23 cellular contexts compared by ENCODE assay signal in the genomic region with DNA sequence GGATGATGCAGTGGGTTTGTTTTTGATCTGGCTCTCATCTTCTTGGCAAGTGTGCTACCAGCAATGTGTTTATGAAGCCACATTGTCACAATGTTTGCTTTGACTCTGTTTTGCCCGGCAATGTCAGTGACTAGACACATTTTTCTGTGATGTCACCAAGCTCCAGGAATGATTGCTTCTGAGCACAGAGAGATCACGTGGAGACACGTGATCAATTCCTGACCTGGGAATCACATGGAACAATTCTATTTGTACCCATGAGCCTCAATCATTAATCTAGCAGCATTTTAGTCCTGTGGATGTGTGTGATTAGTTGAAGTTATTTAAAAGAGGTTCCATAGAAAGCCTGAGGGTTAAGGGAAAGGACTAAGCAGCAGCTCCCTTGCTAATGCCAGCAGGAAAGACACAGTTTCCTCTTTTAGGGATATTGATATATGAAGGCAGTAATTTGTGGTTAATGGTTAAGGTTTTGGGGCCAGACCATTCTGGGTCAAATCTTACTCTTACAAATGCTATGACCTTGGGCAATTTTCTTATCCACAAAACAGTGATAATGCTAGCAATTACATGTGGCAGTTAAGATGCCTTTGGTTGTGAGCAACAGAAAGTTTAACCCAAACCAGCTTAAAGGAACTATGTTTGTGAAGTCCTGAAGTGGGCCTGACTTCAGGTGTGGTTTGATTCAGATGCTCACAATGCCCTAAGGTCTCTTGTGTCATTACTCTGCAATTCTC. TPM values are rescaled to one million over a fixed set of nuclear protein-coding genes. Genes with fewer than 3 reads are reported as not detected.
DNase-seq lines count a peak whose midpoint lies in the region; ATAC-seq, FAIRE-seq and TF ChIP-seq lines count a peak whose summit lies in the region.
"Had no signal": no experiment of that assay in that cellular context is flagged by ENCODE, and none has a peak within 500 bp of the region (broad histone marks: within the 10 kb centered on the region; RNA-seq: fewer than 3 reads in every experiment).

No MANE protein-coding gene starts in this region.

- no peak for FAIRE-seq in HepG2 (lab: Jason Lieb, UNC)
- FAIRE-seq: G401.6, GM18507, H1 had no signal

- TF ChIP-seq CTCF in Calu3 (IDR thresholded peaks at IDR 0.05; ENCODE audit: unreplicated experiment), result no peak
- TF ChIP-seq CTCF in WTC11 (IDR thresholded peaks at IDR 0.05), result no peak
- no peak for TF ChIP-seq CTCF in HepG2 (CRISPR knock-in tag; IDR thresholded peaks at IDR 0.05)
- no peak for TF ChIP-seq CTCF in left lung (IDR thresholded peaks at IDR 0.05)

- WGBS in GM23248 (ENCODE audit: low coverage in 1 of 2, low lambda C conversion rate in 2 of 2, missing lambda C conversion rate in 2 of 2), 2 experiments, result 26 to 38% methylated on average over 3 of the region's 3 CpGs
- WGBS in HepG2 (ENCODE audit: low lambda C conversion rate), result 0% methylated on average over 3 of the region's 3 CpGs

- H3K79me2 ChIP-seq in GM23248 (ENCODE audit: insufficient read depth) (no peaks in the 10 kb centered on the region), HepG2 (ENCODE audit: insufficient read depth, low read length) (no peaks in the 10 kb centered on the region)

- no peaks in the 10 kb centered on the region for H4K20me1 ChIP-seq in GM23248 (ENCODE audit: insufficient read depth)
- no peaks in the 10 kb centered on the region for H4K20me1 ChIP-seq in HepG2 (ENCODE audit: insufficient read depth, low read length)

- DNase-seq in Calu3 (peak; percentile 23), GM23248 (peak; percentile 40), WTC11 (ENCODE audit: low spot score) (no peak), HepG2 (ENCODE audit: low spot score) (peak; percentile 77), left lung (no peak)
- DNase-seq: CD4-positive, alpha-beta T cell; cerebellar nuclear complex; heart left ventricle; KBM-7; left ventricle myocardium superior; NCI-H1436 treated with DMSO at 0.1 percent for 48 hours; NCI-H526; Right ventricle myocardium superior; stimulated activated naive B cell treated with anti-CD40 and anti-IgM and Interleukin-4, amounts not matched to agents 10 μg/mL and 1 μg/mL and 100 μg/mL, for 72 hours had no signal

- TF ChIP-seq EP300 in HepG2 (IDR thresholded peaks at IDR 0.05; ENCODE audit: low read depth in 2 of 2, low read length in 2 of 2) (peak in 1 of 2 experiments; percentile 60; a peak in 1 of 4 replicates), HepG2 (CRISPR knock-in tag; IDR thresholded peaks at IDR 0.05; ENCODE audit: borderline replicate concordance) (peak; percentile 64; the same call in 1 of the 2 replicates)

- H3K9me2 ChIP-seq in GM23248 (ENCODE audit: insufficient read depth), result no peaks in the 10 kb centered on the region

- no peaks in the 10 kb centered on the region for H3K9me3 ChIP-seq in GM23248 (ENCODE audit: low read depth)
- no peaks in the 10 kb centered on the region for H3K9me3 ChIP-seq in HepG2 (ENCODE audit: low read length)
- no peaks in the 10 kb centered on the region for H3K9me3 ChIP-seq in left lung
- H3K9me3 ChIP-seq: heart left ventricle had no signal

- H3K27me3 ChIP-seq in GM23248 (replicated peaks; ENCODE audit: insufficient read depth), result no peaks in the 10 kb centered on the region
- no peaks in the 10 kb centered on the region for H3K27me3 ChIP-seq in HepG2 (ENCODE audit: control insufficient read depth in 1 of 2, insufficient read depth in 2 of 2, low read length in 2 of 2)
- H3K27me3 ChIP-seq in left lung, result no peaks in the 10 kb centered on the region
- H3K27me3 ChIP-seq: heart left ventricle had no signal

- peak overlapping the region; percentile 43 for H3K27ac Mint-ChIP-seq in Calu3 (ENCODE audit: unreplicated experiment)
- H3K27ac Mint-ChIP-seq in WTC11, result no peak overlapping the region
- H3K27ac Mint-ChIP-seq: activated naive CD8-positive, alpha-beta T cell; CD4-positive, alpha-beta T cell; stimulated activated naive B cell treated with anti-CD40 and anti-IgM and Interleukin-4, amounts not matched to agents 10 μg/mL and 1 μg/mL and 100 μg/mL, for 72 hours had no signal

- no peak overlapping the region for H3K4me3 ChIP-seq in GM23248
- no peak overlapping the region for H3K4me3 ChIP-seq in HepG2 (replicated peaks in 1 of 3; ENCODE audit: insufficient read depth in 1 of 3, low read depth in 2 of 3, low read length in 3 of 3)
- H3K4me3 ChIP-seq in left lung, result no peak overlapping the region
- H3K4me3 ChIP-seq: heart left ventricle had no signal

- no peak overlapping the region for H3K4me3 Mint-ChIP-seq in Calu3 (ENCODE audit: low read depth, unreplicated experiment)
- H3K4me3 Mint-ChIP-seq in WTC11, result no peak overlapping the region
- H3K4me3 Mint-ChIP-seq: activated naive CD8-positive, alpha-beta T cell; CD4-positive, alpha-beta T cell; stimulated activated naive B cell treated with anti-CD40 and anti-IgM and Interleukin-4, amounts not matched to agents 10 μg/mL and 1 μg/mL and 100 μg/mL, for 72 hours had no signal

- H3K4me2 ChIP-seq in GM23248 (ENCODE audit: unreplicated experiment) (no peak overlapping the region), HepG2 (ENCODE audit: low read depth, low read length) (peak overlapping the region; percentile 21; the same call in 1 of the 2 replicates)

- BruUV-seq in Calu3 (replicated peaks; lab: Mats Ljungman, UMichigan) (no TSS peak), HepG2 (replicated peaks; lab: Mats Ljungman, UMichigan) (no TSS peak)

- peak overlapping the region; percentile 3; the same call in 1 of the 2 replicates for H2AFZ ChIP-seq in GM23248
- no peak overlapping the region for H2AFZ ChIP-seq in HepG2 (ENCODE audit: low read length)

- peaks cover 32% of the 10 kb centered on the region for H3K4me1 Mint-ChIP-seq in Calu3 (ENCODE audit: low read depth, unreplicated experiment)
- H3K4me1 Mint-ChIP-seq in WTC11, result peaks cover 30% of the 10 kb centered on the region

- H3K27me3 Mint-ChIP-seq in Calu3 (ENCODE audit: unreplicated experiment), result no peaks in the 10 kb centered on the region
- no peaks in the 10 kb centered on the region for H3K27me3 Mint-ChIP-seq in WTC11 (ENCODE audit: low read depth)
- H3K27me3 Mint-ChIP-seq: CD4-positive, alpha-beta T cell; stimulated activated naive B cell treated with anti-CD40 and anti-IgM and Interleukin-4, amounts not matched to agents 10 μg/mL and 1 μg/mL and 100 μg/mL, for 72 hours had no signal

- no peak for TF ChIP-seq POLR2A in HepG2 (IDR thresholded peaks at IDR 0.05; ENCODE audit: insufficient read depth in 1 of 2, low read depth in 2 of 2, low read length in 2 of 2)

- no peak overlapping the region for H3K9ac ChIP-seq in GM23248
- no peak overlapping the region for H3K9ac ChIP-seq in HepG2 (ENCODE audit: insufficient read depth, low read depth, low read length)

- H3K9me3 Mint-ChIP-seq in Calu3 (ENCODE audit: low read depth, unreplicated experiment) (no peaks in the 10 kb centered on the region), WTC11 (no peaks in the 10 kb centered on the region)
- H3K9me3 Mint-ChIP-seq: CD4-positive, alpha-beta T cell; stimulated activated naive B cell treated with anti-CD40 and anti-IgM and Interleukin-4, amounts not matched to agents 10 μg/mL and 1 μg/mL and 100 μg/mL, for 72 hours had no signal

- no peak for TF ChIP-seq RAD21 in HepG2 (CRISPR knock-in tag; IDR thresholded peaks at IDR 0.05)

- H3K36me3 Mint-ChIP-seq in Calu3 (ENCODE audit: insufficient read depth, unreplicated experiment) (peaks cover 4% of the 10 kb centered on the region), WTC11 (no peaks in the 10 kb centered on the region)
- H3K36me3 Mint-ChIP-seq: activated naive CD8-positive, alpha-beta T cell; stimulated activated naive B cell treated with anti-CD40 and anti-IgM and Interleukin-4, amounts not matched to agents 10 μg/mL and 1 μg/mL and 100 μg/mL, for 72 hours had no signal

- intact Hi-C loops in Calu3 (cut with micrococcal nuclease; ENCODE audit: unreplicated experiment) (loop anchor here (1.0 to 5.0 kb wide), 2 partner anchors 186 to 269 kb away; partner anchors contain the start of gene SUCO), HepG2 (cut with micrococcal nuclease; ENCODE audit: unreplicated experiment) (no loop called here), left lung (cut with DNase I) (loop anchor here in 1 of 2 donors (10.0 kb wide), 1 partner anchor 263 kb away; no protein-coding TSS in a partner anchor)

- peaks cover 4% of the 10 kb centered on the region; the same call in 1 of the 2 replicates for H3F3A ChIP-seq in GM23248 (ENCODE audit: insufficient read depth)

- H3K27ac ChIP-seq in GM23248 (no peak overlapping the region), HepG2 (ENCODE audit: extremely low read length, insufficient read depth, low read length) (no peak overlapping the region), left lung (no peak overlapping the region)
- H3K27ac ChIP-seq: heart left ventricle had no signal

- H3K4me1 ChIP-seq in GM23248 (ENCODE audit: insufficient read depth) (no peaks in the 10 kb centered on the region), HepG2 (ENCODE audit: insufficient read depth, low read length) (peaks cover 25% of the 10 kb centered on the region), left lung (no peaks in the 10 kb centered on the region)

- CTCF ChIA-PET in Calu3 (lab: Charles Lee) (interaction anchor here (0.7 to 1.2 kb wide), 4 partner anchors 108 to 631 kb away, joined by 3 to 9 read pairs (median 4); partner anchors contain the start of gene PIGC), WTC11 (lab: Charles Lee) (interaction anchor here (0.7 to 1.6 kb wide), 4 partner anchors 8 to 274 kb away, joined by 3 to 6 read pairs (median 3); partner anchors contain the start of gene PIGC), HepG2 (lab: Yijun Ruan, JAX; ENCODE audit: low intra/inter-chr PET ratio, low total read pairs) (interaction anchor here (2.4 kb wide), 1 partner anchor 288 kb away, joined by 19 read pairs; no protein-coding TSS in a partner anchor)

- in situ Hi-C loops in GM23248 (cut with MboI), result loop anchor here (25.0 kb wide), 1 partner anchor 706 kb away; no protein-coding TSS in a partner anchor
- in situ Hi-C loops in HepG2 (cut with HindIII; ENCODE audit: extremely low pct_ligation_motif_present, low pct_unique_long_range_greater_than_20kb), result loop anchor here (5.0 kb wide), 1 partner anchor 276 kb away; the partner anchor contains the start of gene PIGC

- POLR2A ChIA-PET in WTC11 (lab: Charles Lee) (interaction anchor here (0.6 kb wide), 1 partner anchor 959 kb away, joined by 12 read pairs; no protein-coding TSS in a partner anchor), HepG2 (lab: Yijun Ruan, JAX) (interaction anchor here (0.9 to 2.4 kb wide), 2 partner anchors 185 to 268 kb away, joined by 3 to 10 read pairs; partner anchors contain the start of gene SUCO)

- no peak for ATAC-seq in WTC11
- ATAC-seq in HepG2, result peak; percentile 60; the same call in 2 of the 3 replicates
- ATAC-seq in left lung, result no peak
- ATAC-seq in GM18517 (IDR thresholded peaks at IDR 0.05; ENCODE audit: unreplicated experiment), result no peak
- no peak for ATAC-seq in HG03460 (IDR thresholded peaks at IDR 0.05; ENCODE audit: unreplicated experiment)
- no peak for ATAC-seq in HG03139 (IDR thresholded peaks at IDR 0.05; ENCODE audit: unreplicated experiment)
- ATAC-seq: left ventricle myocardium superior; sciatic nerve; stimulated activated naive B cell treated with anti-CD40 and anti-IgM and Interleukin-4, amounts not matched to agents 10 μg/mL and 1 μg/mL and 100 μg/mL, for 72 hours had no signal

- no peaks in the 10 kb centered on the region for H3K36me3 ChIP-seq in GM23248 (ENCODE audit: low read depth)
- no peaks in the 10 kb centered on the region for H3K36me3 ChIP-seq in HepG2 (replicated peaks in 1 of 2; ENCODE audit: control insufficient read depth in 1 of 2, insufficient read depth in 2 of 2, low read length in 2 of 2)
- H3K36me3 ChIP-seq in left lung, result no peaks in the 10 kb centered on the region
- H3K36me3 ChIP-seq: heart left ventricle had no signal

RNA-seq across cellular contexts. Expression of gene FASLG, which starts 59.0 kb away (rescaled TPM):
- total RNA-seq in Calu3 (2022) (not detected in 2 replicates), WTC11 (2021) (not detected in 3 replicates), HepG2 (2016; rRNA removed; fragmentation: Illumina TruSeq; extraction: Trizol) (not detected in 2 replicates), left lung (1 to 10 TPM in 1 of 2 donors, under 1 TPM in 1; 0.82 to 1.4 TPM)
- not detected in 2 replicates for total RNA-seq in GM23248 (2014; rRNA removed; shearing (Covaris generic))
- polyA plus RNA-seq in GM23248 (2016; fragmentation: Nextera tagmentation; extraction: Ambion mirVana) (not detected in 2 replicates), HepG2 (2011; rRNA removed) (0.08 TPM in 1 of 2 replicates, not detected in the other)
- not detected in 2 replicates for total RNA-seq in HepG2 (2016; cell fraction: cytosol; rRNA removed; fragmentation: Illumina TruSeq; extraction: Trizol; ENCODE audit: low read depth)
- not detected in 2 replicates for total RNA-seq in HepG2 (2016; cell fraction: insoluble cytoplasmic fraction; rRNA removed; fragmentation: Illumina TruSeq; extraction: Trizol)
- total RNA-seq in HepG2 (2016; cell fraction: membrane; rRNA removed; fragmentation: Illumina TruSeq; extraction: Trizol), result not detected in 2 replicates
- total RNA-seq in HepG2 (2016; cell fraction: nucleus; rRNA removed; fragmentation: Illumina TruSeq; extraction: Trizol), result not detected in 2 replicates
- polyA plus RNA-seq in HepG2 (2011; cell fraction: cytosol; rRNA removed), result not detected in 2 replicates
- polyA plus RNA-seq in HepG2 (2011; cell fraction: nucleus; rRNA removed), result not detected in 2 replicates
- not detected in 2 replicates for polyA plus RNA-seq in HepG2 (2012)
- polyA plus RNA-seq in HepG2 (2016; cell fraction: cytosol; fragmentation: Illumina TruSeq; extraction: Trizol; ENCODE audit: low read depth), result not detected in 2 replicates
- not detected in 2 replicates for polyA plus RNA-seq in HepG2 (2016; cell fraction: insoluble cytoplasmic fraction; fragmentation: Illumina TruSeq; extraction: Trizol; ENCODE audit: low read depth)
- not detected in 2 replicates for polyA plus RNA-seq in HepG2 (2016; cell fraction: membrane; fragmentation: Illumina TruSeq; extraction: Trizol; ENCODE audit: low read depth)
- not detected in 2 replicates for polyA plus RNA-seq in HepG2 (2016; cell fraction: nucleus; fragmentation: Illumina TruSeq; extraction: Trizol; ENCODE audit: insufficient read depth, low read depth)
- polyA minus RNA-seq in HepG2 (2011; rRNA and poly(A)+ RNA removed; ENCODE audit: low replicate concordance), result not detected in 2 replicates
- polyA minus RNA-seq in HepG2 (2011; cell fraction: cytosol; rRNA and poly(A)+ RNA removed), result not detected in 2 replicates
- not detected in 2 replicates for polyA minus RNA-seq in HepG2 (2011; cell fraction: nucleus; rRNA and poly(A)+ RNA removed)
- total RNA-seq: H1, Right ventricle myocardium superior had no signal
- polyA plus RNA-seq: H1, heart left ventricle, neural cell had no signal

Comparison
In these comparisons a context has a peak if more than half of its experiments do, and no peak if none do; other contexts are left out.
1. DNase-seq: peak in Calu3 (single experiment), GM23248 (single experiment) and HepG2 (single experiment); none in WTC11 (single experiment) and left lung (0 of 2).